ENCODE assay signal across 25 cellular contexts in genomic region chr19:9702186-9702585, GRCh38.
"Had no signal": no experiment of that assay in that cellular context is flagged by ENCODE, and none has a peak within 500 bp of the region (broad histone marks: within the 10 kb centered on the region; RNA-seq: fewer than 3 reads in every experiment).

No MANE protein-coding gene starts in this region.

- H3K27me3 Mint-ChIP-seq: activated CD4-positive, alpha-beta T cell treated with anti-CD3 and anti-CD28 coated beads, Interleukin-2, amount 10 ng/mL, durations not matched to agents 24 days and 14 days; activated naive CD4-positive, alpha-beta T cell treated with anti-CD3 and anti-CD28 coated beads, Interleukin-2, amount 10 ng/mL, durations not matched to agents 7 days and 5 days had no signal

- H3K4me2 ChIP-seq: PC-9 had no signal

- H3K36me3 Mint-ChIP-seq: activated naive CD4-positive, alpha-beta T cell treated with anti-CD3 and anti-CD28 coated beads, Interleukin-2, amount 10 ng/mL, durations not matched to agents 7 days and 5 days; T-cell had no signal

- H3K36me3 ChIP-seq: adrenal gland had no signal

- H3K27ac Mint-ChIP-seq: activated B cell treated with CpG ODN at 0.5 μM for 24 hours; activated CD4-positive, alpha-beta T cell treated with anti-CD3 and anti-CD28 coated beads, Interleukin-2, amount 10 ng/mL, durations not matched to agents 24 days and 14 days; activated naive CD4-positive, alpha-beta T cell treated with anti-CD3 and anti-CD28 coated beads, Interleukin-2, amount 10 ng/mL, durations not matched to agents 7 days and 5 days; activated naive CD8-positive, alpha-beta T cell treated with anti-CD3 and anti-CD28 coated beads, Interleukin-2, amount 10 ng/mL, durations not matched to agents 7 days and 5 days; activated T-helper 2 cell treated with anti-CD3 and anti-CD28 coated beads, Interferon-gamma antibody, Interleukin-2, Interleukin-4, amounts not matched to agents 10 μg/mL and 5 μg/mL and 100 μg/mL, durations not matched to agents 14 hours and 24 hours and 36 hours; T-cell had no signal

- H3K27me3 ChIP-seq: adrenal gland had no signal

- DNase-seq: activated B cell treated with CpG ODN at 0.5 μM for 24 hours; activated CD4-positive, alpha-beta T cell treated with anti-CD3 and anti-CD28 coated beads for 1 hour; activated CD4-positive, alpha-beta T cell treated with anti-CD3 and anti-CD28 coated beads, Interleukin-2, amount 10 ng/mL, durations not matched to agents 24 days and 14 days; activated CD4-positive, alpha-beta T cell treated with anti-CD3 and anti-CD28 coated beads, Interleukin-2, amount 50 U/mL, for 48 hours; activated gamma-delta T cell treated with Interleukin-2 at 50 U/mL for 16 hours; activated naive CD4-positive, alpha-beta T cell treated with anti-CD3 and anti-CD28 coated beads, Interleukin-2, amount 10 ng/mL, durations not matched to agents 7 days and 5 days; activated naive CD8-positive, alpha-beta T cell treated with anti-CD3 and anti-CD28 coated beads, Interleukin-2, amount 10 ng/mL, durations not matched to agents 7 days and 5 days; activated T-cell treated with anti-CD3 and anti-CD28 coated beads for 4 hours; activated T-cell treated with anti-CD3 and anti-CD28 coated beads, Interleukin-2, amount 50 U/mL, for 48 hours; adrenal gland; anterior cingulate cortex; caudate nucleus; Kasumi-1; NCI-H1048; NCI-H146; NCI-H187 treated with DMSO at 0.1 percent for 48 hours; NCI-H2081 treated with DMSO at 0.1 percent for 48 hours; NCI-H226; NCI-H69; PC-9; SHP77 treated with DMSO at 0.1 percent for 48 hours; T-cell; T-helper 2 cell; T1000 had no signal

- H3K27ac ChIP-seq: adrenal gland, PC-9 had no signal

- H3K4me1 ChIP-seq: adrenal gland had no signal

- H3K4me3 ChIP-seq: adrenal gland, PC-9 had no signal

- H2AFZ ChIP-seq: PC-9 had no signal

- H3K9me3 ChIP-seq: adrenal gland had no signal

- ATAC-seq: T-cell had no signal

- H3K4me1 Mint-ChIP-seq: activated B cell treated with CpG ODN at 0.5 μM for 24 hours; activated CD4-positive, alpha-beta T cell treated with anti-CD3 and anti-CD28 coated beads, Interleukin-2, amount 10 ng/mL, durations not matched to agents 24 days and 14 days had no signal

- H3K4me3 Mint-ChIP-seq: activated B cell treated with CpG ODN at 0.5 μM for 24 hours; activated CD4-positive, alpha-beta T cell treated with anti-CD3 and anti-CD28 coated beads, Interleukin-2, amount 10 ng/mL, durations not matched to agents 24 days and 14 days; activated naive CD4-positive, alpha-beta T cell treated with anti-CD3 and anti-CD28 coated beads, Interleukin-2, amount 10 ng/mL, durations not matched to agents 7 days and 5 days; activated naive CD8-positive, alpha-beta T cell treated with anti-CD3 and anti-CD28 coated beads, Interleukin-2, amount 10 ng/mL, durations not matched to agents 7 days and 5 days had no signal
